12 cellular contexts compared by ENCODE assay signal in genomic region chrX:2693123-2693438, GRCh38. TPM values are rescaled to one million over a fixed set of nuclear protein-coding genes. Genes with fewer than 3 reads are reported as not detected.
A peak's percentile ranks its signal among the peaks of the same experiment; 100 is the strongest.
DNase-seq lines count a peak whose midpoint lies in the region; ATAC-seq and TF ChIP-seq lines count a peak whose summit lies in the region.
"Had no signal": no experiment of that assay in that cellular context is flagged by ENCODE, and none has a peak within 500 bp of the region (broad histone marks: within the 10 kb centered on the region; RNA-seq: fewer than 3 reads in every experiment).

No MANE protein-coding gene starts in this region.

- H3K27me3 Mint-ChIP-seq in stimulated activated naive B cell treated with anti-CD40 and anti-IgM and Interleukin-4, amounts not matched to agents 10 μg/mL and 1 μg/mL and 100 μg/mL, for 72 hours = no peaks in the 10 kb centered on the region

- H3K79me2 ChIP-seq in SK-N-SH (ENCODE audit: insufficient read depth) = peaks cover 61% of the 10 kb centered on the region

- 57% methylated on average over 5 of the region's 5 CpGs for WGBS in SK-N-SH (ENCODE audit: low lambda C conversion rate)

- peak overlapping the region; percentile 91 to 94 for H3K4me3 Mint-ChIP-seq in stimulated activated naive B cell treated with anti-CD40 and anti-IgM and Interleukin-4, amounts not matched to agents 10 μg/mL and 1 μg/mL and 100 μg/mL, for 72 hours

- H3K4me1 ChIP-seq in SK-N-SH (ENCODE audit: control insufficient read depth in 1 of 2, insufficient read depth in 2 of 2, low read depth in 1 of 2, low read length in 1 of 2) = peaks cover 0 to 15% of the 10 kb centered on the region in 2 experiments; a peak in 3 of 4 replicates

- DNase-seq in SK-N-SH = no peak
- DNase-seq in fibroblast of the aortic adventitia (ENCODE audit: low read depth) = no peak
- DNase-seq in stimulated activated naive B cell treated with anti-CD40 and anti-IgM and Interleukin-4, amounts not matched to agents 10 μg/mL and 1 μg/mL and 100 μg/mL, for 72 hours = no peak
- no peak for DNase-seq in C1 segment of cervical spinal cord (lab: John Stamatoyannopoulos, UW)
- no peak for DNase-seq in GM03348 (ENCODE audit: low spot score)
- DNase-seq: NCI-H2107; occipital lobe; stimulated activated naive CD4-positive, alpha-beta T cell treated with Interleukin-2 at 50 U/mL for 16 hours had no signal

- CTCF ChIA-PET in SK-N-SH (lab: Yijun Ruan, JAX) = no interaction called here

- peaks cover 0 to 4% of the 10 kb centered on the region in 2 donors for H3K9me3 Mint-ChIP-seq in stimulated activated naive B cell treated with anti-CD40 and anti-IgM and Interleukin-4, amounts not matched to agents 10 μg/mL and 1 μg/mL and 100 μg/mL, for 72 hours

- peaks cover 25% of the 10 kb centered on the region for H4K20me1 ChIP-seq in SK-N-SH (ENCODE audit: insufficient read depth)

- POLR2A ChIA-PET in SK-N-SH (lab: Yijun Ruan, JAX) = no interaction called here

- no peak for ATAC-seq in SK-N-SH treated with all-trans-retinoic acid at 6 μM for 48 hours
- no peak for ATAC-seq in stimulated activated naive B cell treated with anti-CD40 and anti-IgM and Interleukin-4, amounts not matched to agents 10 μg/mL and 1 μg/mL and 100 μg/mL, for 72 hours (replicated peaks)
- no peak for ATAC-seq in HG03457 (IDR thresholded peaks at IDR 0.05; ENCODE audit: unreplicated experiment)

- no peak for TF ChIP-seq RAD21 in SK-N-SH (IDR thresholded peaks at IDR 0.05; ENCODE audit: low read length)

- no peaks in the 10 kb centered on the region for H3K9me2 ChIP-seq in SK-N-SH

- no peak for TF ChIP-seq EP300 in SK-N-SH (IDR thresholded peaks at IDR 0.05; ENCODE audit: borderline replicate concordance in 1 of 2, low read depth in 1 of 2, low read length in 1 of 2)

- peak overlapping the region; percentile 92 for H3K27ac Mint-ChIP-seq in stimulated activated naive B cell treated with anti-CD40 and anti-IgM and Interleukin-4, amounts not matched to agents 10 μg/mL and 1 μg/mL and 100 μg/mL, for 72 hours

- no peak overlapping the region for H3K9ac ChIP-seq in SK-N-SH

- peaks cover 6 to 12% of the 10 kb centered on the region in 2 donors for H3K36me3 Mint-ChIP-seq in stimulated activated naive B cell treated with anti-CD40 and anti-IgM and Interleukin-4, amounts not matched to agents 10 μg/mL and 1 μg/mL and 100 μg/mL, for 72 hours

- peaks cover 24% of the 10 kb centered on the region; the same call in 1 of the 2 replicates for H3K27me3 ChIP-seq in SK-N-SH (ENCODE audit: insufficient read depth)

- H3K9me3 ChIP-seq in SK-N-SH = no peaks in the 10 kb centered on the region

- H3F3A ChIP-seq in SK-N-SH (replicated peaks; ENCODE audit: insufficient read depth) = peaks cover 18% of the 10 kb centered on the region

- no peak overlapping the region for H2AFZ ChIP-seq in SK-N-SH (ENCODE audit: low read depth)

- peak overlapping the region in 1 of 2 experiments; percentile 73; a peak in 2 of 4 replicates for H3K4me3 ChIP-seq in SK-N-SH (ENCODE audit: low read depth in 2 of 2, low read length in 1 of 2)
- peak overlapping the region; percentile 85 for H3K4me3 ChIP-seq in fibroblast of the aortic adventitia (ENCODE audit: low read depth, low read length)

- H3K36me3 ChIP-seq in SK-N-SH (replicated peaks in 1 of 2; ENCODE audit: control insufficient read depth in 1 of 2, insufficient read depth in 2 of 2, low read length in 1 of 2) = no peaks in the 10 kb centered on the region

- TF ChIP-seq CTCF in SK-N-SH (IDR thresholded peaks at IDR 0.05) (no peak), VCaP (conservative IDR thresholded peaks at IDR 0.05) (no peak), fibroblast of the aortic adventitia (IDR thresholded peaks at IDR 0.05; ENCODE audit: insufficient read depth, low read length) (no peak)

- H3K27ac ChIP-seq in SK-N-SH (ENCODE audit: low read depth in 2 of 2, low read length in 1 of 2) = no peak overlapping the region
- peak overlapping the region; percentile 86 for H3K27ac ChIP-seq in VCaP
- H3K27ac ChIP-seq: 22Rv1 had no signal

- peak overlapping the region; percentile 78 for H3K4me2 ChIP-seq in SK-N-SH

- peaks cover 44 to 72% of the 10 kb centered on the region in 2 donors for H3K4me1 Mint-ChIP-seq in stimulated activated naive B cell treated with anti-CD40 and anti-IgM and Interleukin-4, amounts not matched to agents 10 μg/mL and 1 μg/mL and 100 μg/mL, for 72 hours

TF ChIP-seq in SK-N-SH, 30 proteins besides CTCF, POLR2A, EP300 and RAD21:
- TF ChIP-seq RFX5 (IDR thresholded peaks at IDR 0.05; ENCODE audit: low read length) (no peak), YY1 (IDR thresholded peaks at IDR 0.05; ENCODE audit: low read depth) (no peak), FOXJ3 (CRISPR knock-in tag; IDR thresholded peaks at IDR 0.05) (no peak), TCF12 (IDR thresholded peaks at IDR 0.05) (no peak)
- TF ChIP-seq, protein P1, sequence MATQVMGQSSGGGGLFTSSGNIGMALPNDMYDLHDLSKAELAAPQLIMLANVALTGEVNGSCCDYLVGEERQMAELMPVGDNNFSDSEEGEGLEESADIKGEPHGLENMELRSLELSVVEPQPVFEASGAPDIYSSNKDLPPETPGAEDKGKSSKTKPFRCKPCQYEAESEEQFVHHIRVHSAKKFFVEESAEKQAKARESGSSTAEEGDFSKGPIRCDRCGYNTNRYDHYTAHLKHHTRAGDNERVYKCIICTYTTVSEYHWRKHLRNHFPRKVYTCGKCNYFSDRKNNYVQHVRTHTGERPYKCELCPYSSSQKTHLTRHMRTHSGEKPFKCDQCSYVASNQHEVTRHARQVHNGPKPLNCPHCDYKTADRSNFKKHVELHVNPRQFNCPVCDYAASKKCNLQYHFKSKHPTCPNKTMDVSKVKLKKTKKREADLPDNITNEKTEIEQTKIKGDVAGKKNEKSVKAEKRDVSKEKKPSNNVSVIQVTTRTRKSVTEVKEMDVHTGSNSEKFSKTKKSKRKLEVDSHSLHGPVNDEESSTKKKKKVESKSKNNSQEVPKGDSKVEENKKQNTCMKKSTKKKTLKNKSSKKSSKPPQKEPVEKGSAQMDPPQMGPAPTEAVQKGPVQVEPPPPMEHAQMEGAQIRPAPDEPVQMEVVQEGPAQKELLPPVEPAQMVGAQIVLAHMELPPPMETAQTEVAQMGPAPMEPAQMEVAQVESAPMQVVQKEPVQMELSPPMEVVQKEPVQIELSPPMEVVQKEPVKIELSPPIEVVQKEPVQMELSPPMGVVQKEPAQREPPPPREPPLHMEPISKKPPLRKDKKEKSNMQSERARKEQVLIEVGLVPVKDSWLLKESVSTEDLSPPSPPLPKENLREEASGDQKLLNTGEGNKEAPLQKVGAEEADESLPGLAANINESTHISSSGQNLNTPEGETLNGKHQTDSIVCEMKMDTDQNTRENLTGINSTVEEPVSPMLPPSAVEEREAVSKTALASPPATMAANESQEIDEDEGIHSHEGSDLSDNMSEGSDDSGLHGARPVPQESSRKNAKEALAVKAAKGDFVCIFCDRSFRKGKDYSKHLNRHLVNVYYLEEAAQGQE (IDR thresholded peaks at IDR 0.05; ENCODE audit: low read depth, low read length) = no peak

TF ChIP-seq in SK-N-SH treated with all-trans-retinoic acid at 6 μM for 48 hours, 23 proteins besides CTCF, POLR2A, EP300 and RAD21:
- TF ChIP-seq CSRNP3 (CRISPR knock-in tag; IDR thresholded peaks at IDR 0.05) = no peak
- TF ChIP-seq, protein P2, sequence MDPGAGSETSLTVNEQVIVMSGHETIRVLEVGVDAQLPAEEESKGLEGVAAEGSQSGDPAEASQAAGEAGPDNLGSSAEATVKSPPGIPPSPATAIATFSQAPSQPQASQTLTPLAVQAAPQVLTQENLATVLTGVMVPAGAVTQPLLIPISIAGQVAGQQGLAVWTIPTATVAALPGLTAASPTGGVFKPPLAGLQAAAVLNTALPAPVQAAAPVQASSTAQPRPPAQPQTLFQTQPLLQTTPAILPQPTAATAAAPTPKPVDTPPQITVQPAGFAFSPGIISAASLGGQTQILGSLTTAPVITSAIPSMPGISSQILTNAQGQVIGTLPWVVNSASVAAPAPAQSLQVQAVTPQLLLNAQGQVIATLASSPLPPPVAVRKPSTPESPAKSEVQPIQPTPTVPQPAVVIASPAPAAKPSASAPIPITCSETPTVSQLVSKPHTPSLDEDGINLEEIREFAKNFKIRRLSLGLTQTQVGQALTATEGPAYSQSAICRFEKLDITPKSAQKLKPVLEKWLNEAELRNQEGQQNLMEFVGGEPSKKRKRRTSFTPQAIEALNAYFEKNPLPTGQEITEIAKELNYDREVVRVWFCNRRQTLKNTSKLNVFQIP (CRISPR knock-in tag; IDR thresholded peaks at IDR 0.05; ENCODE audit: borderline replicate concordance, low read depth) = no peak
TF ChIP-seq in SK-N-SH treated with all-trans-retinoic acid at 6 μM for 48 hours: peak in this region for 0.

RNA-seq across cellular contexts. Expression of gene CD99, which starts 2.0 kb away (rescaled TPM):
- polyA plus RNA-seq in SK-N-SH (2012; rRNA removed) = 149 and 346 TPM in 2 replicates
- polyA plus RNA-seq in SK-N-SH (2012; cell fraction: cytosol; rRNA removed) = 202 and 224 TPM in 2 replicates
- polyA plus RNA-seq in SK-N-SH (2012; cell fraction: nucleus; rRNA removed) = 119 and 169 TPM in 2 replicates
- total RNA-seq in fibroblast of the aortic adventitia (ENCODE audit: low replicate concordance) = 355 and 675 TPM in 2 replicates

RNA-seq across cellular contexts. Expression of gene XG, which starts 58.8 kb away (rescaled TPM):
- polyA plus RNA-seq in SK-N-SH (2012; rRNA removed) = 0.42 and 0.76 TPM in 2 replicates
- 0.42 and 0.60 TPM in 2 replicates for polyA plus RNA-seq in SK-N-SH (2012; cell fraction: cytosol; rRNA removed)
- 0.45 and 0.50 TPM in 2 replicates for polyA plus RNA-seq in SK-N-SH (2012; cell fraction: nucleus; rRNA removed)
- 13.8 and 50.4 TPM in 2 replicates for total RNA-seq in fibroblast of the aortic adventitia (ENCODE audit: low replicate concordance)
- total RNA-seq: occipital lobe had no signal
